Comparison of ENCODE assay signal across 9 cellular contexts in genomic region chr12:111578276-111578970, GRCh38. TPM values are rescaled to one million over a fixed set of nuclear protein-coding genes. Genes with fewer than 3 reads are reported as not detected.
A peak's percentile ranks its signal among the peaks of the same experiment; 100 is the strongest.
DNase-seq lines count a peak whose midpoint lies in the region; ATAC-seq and TF ChIP-seq lines count a peak whose summit lies in the region.
"Had no signal": no experiment of that assay in that cellular context is flagged by ENCODE, and none has a peak within 500 bp of the region (broad histone marks: within the 10 kb centered on the region; RNA-seq: fewer than 3 reads in every experiment).

No MANE protein-coding gene starts in this region.

- H3K36me3 Mint-ChIP-seq in activated CD8-positive, alpha-beta memory T cell treated with anti-CD3 and anti-CD28 coated beads, Interleukin-2, amount 10 ng/mL, durations not matched to agents 7 days and 5 days: peaks cover 5% of the 10 kb centered on the region
- H3K36me3 Mint-ChIP-seq in type B pancreatic cell: peaks cover 10% of the 10 kb centered on the region

- no peak overlapping the region for H3K4me3 Mint-ChIP-seq in activated CD8-positive, alpha-beta memory T cell treated with anti-CD3 and anti-CD28 coated beads, Interleukin-2, amount 10 ng/mL, durations not matched to agents 7 days and 5 days
- H3K4me3 Mint-ChIP-seq in type B pancreatic cell: no peak overlapping the region

- TF ChIP-seq CTCF in RWPE2 (IDR thresholded peaks at IDR 0.05; ENCODE audit: poor library complexity, severe bottlenecking) (no peak), type B pancreatic cell (conservative IDR thresholded peaks at IDR 0.05) (no peak), Peyer's patch (IDR thresholded peaks at IDR 0.05) (no peak)

- H3K27me3 ChIP-seq in RWPE2 (ENCODE audit: insufficient read depth, poor library complexity, severe bottlenecking) (no peaks in the 10 kb centered on the region), Peyer's patch (no peaks in the 10 kb centered on the region)

- no peak for DNase-seq in activated CD8-positive, alpha-beta memory T cell treated with anti-CD3 and anti-CD28 coated beads, Interleukin-2, amount 10 ng/mL, durations not matched to agents 7 days and 5 days
- DNase-seq in activated CD8-positive, alpha-beta memory T cell treated with anti-CD3 and anti-CD28 coated beads, Interleukin-2, amount 50 U/mL, for 48 hours: no peak
- DNase-seq in RWPE2 (ENCODE audit: low spot score): no peak
- DNase-seq in fibroblast of peridontal ligament (ENCODE audit: extremely low read depth): peak; percentile 47
- no peak for DNase-seq in type B pancreatic cell (ENCODE audit: extremely low spot score, unreplicated experiment)
- no peak for DNase-seq in Peyer's patch

- peaks cover 9% of the 10 kb centered on the region; the same call in 1 of the 2 replicates for H3K36me3 ChIP-seq in RWPE2 (ENCODE audit: low read depth)
- no peaks in the 10 kb centered on the region for H3K36me3 ChIP-seq in Peyer's patch

- H3K27ac ChIP-seq in RWPE2 (ENCODE audit: poor library complexity, severe bottlenecking) (peak overlapping the region; percentile 70), Peyer's patch (no peak overlapping the region)
- H3K27ac ChIP-seq: coronary artery had no signal

- peak overlapping the region; percentile 12 for H3K27ac Mint-ChIP-seq in activated CD8-positive, alpha-beta memory T cell treated with anti-CD3 and anti-CD28 coated beads, Interleukin-2, amount 10 ng/mL, durations not matched to agents 7 days and 5 days
- peak overlapping the region; percentile 24 for H3K27ac Mint-ChIP-seq in type B pancreatic cell

- no peaks in the 10 kb centered on the region for H3K27me3 Mint-ChIP-seq in activated CD8-positive, alpha-beta memory T cell treated with anti-CD3 and anti-CD28 coated beads, Interleukin-2, amount 10 ng/mL, durations not matched to agents 7 days and 5 days
- no peaks in the 10 kb centered on the region for H3K27me3 Mint-ChIP-seq in type B pancreatic cell

- peaks cover 11% of the 10 kb centered on the region for H3K4me1 Mint-ChIP-seq in activated CD8-positive, alpha-beta memory T cell treated with anti-CD3 and anti-CD28 coated beads, Interleukin-2, amount 10 ng/mL, durations not matched to agents 7 days and 5 days
- H3K4me1 Mint-ChIP-seq in type B pancreatic cell (ENCODE audit: unreplicated experiment): peaks cover 16% of the 10 kb centered on the region

- no peak overlapping the region for H3K4me3 ChIP-seq in RWPE2 (ENCODE audit: severe bottlenecking)
- no peak overlapping the region for H3K4me3 ChIP-seq in Peyer's patch
- H3K4me3 ChIP-seq: coronary artery had no signal

- no peak for TF ChIP-seq POLR2A in Peyer's patch (IDR thresholded peaks at IDR 0.05)

- peaks cover 22% of the 10 kb centered on the region for H3K4me1 ChIP-seq in RWPE2 (ENCODE audit: insufficient read depth, poor library complexity, severe bottlenecking)
- peaks cover 0 to 10% (median 0%) of the 10 kb centered on the region in 4 donors for H3K4me1 ChIP-seq in Peyer's patch

- CTCF ChIA-PET in activated CD8-positive, alpha-beta memory T cell treated with anti-CD3 and anti-CD28 coated beads, Interleukin-2, amount 10 ng/mL, durations not matched to agents 7 days and 5 days (lab: Charles Lee): no interaction called here

- no peaks in the 10 kb centered on the region for H3K9me3 ChIP-seq in RWPE2 (ENCODE audit: severe bottlenecking)
- no peaks in the 10 kb centered on the region for H3K9me3 ChIP-seq in Peyer's patch

- no peaks in the 10 kb centered on the region for H3K9me3 Mint-ChIP-seq in activated CD8-positive, alpha-beta memory T cell treated with anti-CD3 and anti-CD28 coated beads, Interleukin-2, amount 10 ng/mL, durations not matched to agents 7 days and 5 days (ENCODE audit: low read depth)
- peaks cover 4% of the 10 kb centered on the region for H3K9me3 Mint-ChIP-seq in type B pancreatic cell

- peak; percentile 42 for ATAC-seq in activated CD8-positive, alpha-beta memory T cell treated with anti-CD3 and anti-CD28 coated beads, Interleukin-2, amount 10 ng/mL, durations not matched to agents 7 days and 5 days
- ATAC-seq in RWPE2 (ENCODE audit: low read depth) (peak; percentile 96), GM19397 (IDR thresholded peaks at IDR 0.05; ENCODE audit: unreplicated experiment) (no peak), GM19452 (IDR thresholded peaks at IDR 0.05; ENCODE audit: unreplicated experiment) (no peak)

RNA-seq across cellular contexts. Expression of gene ATXN2, which starts 20.7 kb away (rescaled TPM):
- total RNA-seq in activated CD8-positive, alpha-beta memory T cell treated with anti-CD3 and anti-CD28 coated beads, Interleukin-2, amount 10 ng/mL, durations not matched to agents 7 days and 5 days: 10 to 100 TPM; 38.2 to 39.3 TPM
- total RNA-seq in type B pancreatic cell (ENCODE audit: low replicate concordance): 63.4 and 80.9 TPM in 2 replicates
- 100 to 1,000 TPM in 1 of 4 donors, 10 to 100 TPM in 3; 35.9 to 111 (median 90.8) TPM for total RNA-seq in Peyer's patch

Comparison
In these comparisons a context has a peak if more than half of its experiments do, and no peak if none do; other contexts are left out.
1. ATAC-seq: peak in activated CD8-positive, alpha-beta memory T cell treated with anti-CD3 and anti-CD28 coated beads, Interleukin-2, amount 10 ng/mL, durations not matched to agents 7 days and 5 days (single experiment) and RWPE2 (single experiment); none in GM19397 (single experiment) and GM19452 (single experiment).